In genomic region chr17:16273499-16273898, GRCh38 we compare ENCODE assay signal across 1 cellular context.
TF ChIP-seq lines count a peak whose summit lies in the region.

No MANE protein-coding gene starts in this region.

TF ChIP-seq in K562, 482 proteins besides CTCF, POLR2A, EP300 and RAD21 (continued from another document):
- TF ChIP-seq PBX2 (CRISPR knock-in tag; IDR thresholded peaks at IDR 0.05; ENCODE audit: low read depth) (no peak), PBX2 (tag; conservative IDR thresholded peaks at IDR 0.05; ENCODE audit: low read depth) (0 out of 2 replicates have a peak, but pooled peaks have one; percentile 12), FOS (IDR thresholded peaks at IDR 0.05; ENCODE audit: extremely low read depth, insufficient read length) (no peak), ZBTB49 (CRISPR knock-in tag; IDR thresholded peaks at IDR 0.05; ENCODE audit: borderline replicate concordance) (no peak), NCOR1 (IDR thresholded peaks at IDR 0.05) (peak; percentile 62), ELF1 (tag; IDR thresholded peaks at IDR 0.05) (no peak), TOE1 (IDR thresholded peaks at IDR 0.05; ENCODE audit: borderline replicate concordance) (peak; percentile 68; the same call in 1 of the 2 replicates), TOE1 (CRISPR knock-in tag; IDR thresholded peaks at IDR 0.05; ENCODE audit: borderline replicate concordance, low read depth) (no peak), ZEB2 (IDR thresholded peaks at IDR 0.05) (peak; percentile 13; the same call in 1 of the 2 replicates), CTBP1 (IDR thresholded peaks at IDR 0.05; ENCODE audit: borderline replicate concordance) (0 out of 2 replicates have a peak, but pooled peaks have one; percentile 12), LEF1 (IDR thresholded peaks at IDR 0.05) (no peak), TAL1 (IDR thresholded peaks at IDR 0.05) (peak; percentile 58), RAD51 (IDR thresholded peaks at IDR 0.05; ENCODE audit: borderline replicate concordance, low read depth) (peak; percentile 54; the same call in 1 of the 2 replicates), CBFA2T2 (conservative IDR thresholded peaks at IDR 0.05) (peak; percentile 79), ZKSCAN1 (IDR thresholded peaks at IDR 0.05; ENCODE audit: low read depth, low read length) (no peak), RCOR1 (IDR thresholded peaks at IDR 0.05; ENCODE audit: borderline replicate concordance in 1 of 2, low read depth in 2 of 2, low read length in 2 of 2) (peak; percentile 49 to 81; a peak in 3 of 4 replicates), COPS2 (conservative IDR thresholded peaks at IDR 0.05) (no peak), ZNF384 (IDR thresholded peaks at IDR 0.05; ENCODE audit: low read depth, low read length) (peak; percentile 58; the same call in 1 of the 2 replicates), HMBOX1 (IDR thresholded peaks at IDR 0.05) (no peak), PHF21A (IDR thresholded peaks at IDR 0.05; ENCODE audit: borderline replicate concordance, low read depth) (peak; percentile 72; the same call in 1 of the 2 replicates), ZNF280B (CRISPR knock-in tag; IDR thresholded peaks at IDR 0.05) (no peak), MIER1 (IDR thresholded peaks at IDR 0.05; ENCODE audit: low read depth) (0 out of 2 replicates have a peak, but pooled peaks have one; percentile 55), HDAC1 (IDR thresholded peaks at IDR 0.05) (peak in 1 of 2 experiments; percentile 95; a peak in 2 of 4 replicates), SAP30 (IDR thresholded peaks at IDR 0.05; ENCODE audit: borderline replicate concordance, insufficient read depth, low read depth, low read length, poor library complexity, severe bottlenecking) (no peak), HEY1 (CRISPR knock-in tag; IDR thresholded peaks at IDR 0.05; ENCODE audit: borderline replicate concordance) (no peak), DPF2 (IDR thresholded peaks at IDR 0.05) (peak; percentile 36; the same call in 1 of the 2 replicates), USF1 (CRISPR knock-in tag; IDR thresholded peaks at IDR 0.05) (peak; percentile 21; the same call in 1 of the 2 replicates), BHLHE40 (IDR thresholded peaks at IDR 0.05; ENCODE audit: low read length) (peak; percentile 83), FOSL1 (tag; conservative IDR thresholded peaks at IDR 0.05) (peak; percentile 80)
TF ChIP-seq in K562: peak in this region for 31.
